23 cellular contexts compared by ENCODE assay signal in genomic region chr5:98568336-98568735, GRCh38.
"Had no signal": no experiment of that assay in that cellular context is flagged by ENCODE, and none has a peak within 500 bp of the region (broad histone marks: within the 10 kb centered on the region; RNA-seq: fewer than 3 reads in every experiment).

No MANE protein-coding gene starts in this region.

- H3K27me3 ChIP-seq: colonic mucosa, left lung, right atrium auricular region had no signal

- H3K9me3 ChIP-seq: colonic mucosa, left lung, right atrium auricular region had no signal

- H3K4me3 ChIP-seq: colonic mucosa, left lung, right atrium auricular region had no signal

- H3K27ac Mint-ChIP-seq: activated B cell treated with CpG ODN at 0.5 μM for 24 hours; activated CD4-positive, alpha-beta memory T cell treated with anti-CD3 and anti-CD28 coated beads, Interleukin-2, amount 10 ng/mL, durations not matched to agents 7 days and 5 days; activated CD8-positive, alpha-beta memory T cell treated with anti-CD3 and anti-CD28 coated beads, Interleukin-2, amount 10 ng/mL, durations not matched to agents 7 days and 5 days; activated naive CD8-positive, alpha-beta T cell; brain; endodermal cell; nephron; stimulated activated naive CD8-positive, alpha-beta T cell treated with anti-CD3 and anti-CD28 coated beads, Interleukin-15, Interleukin-2, amounts not matched to agents 100 ng/mL and 50 ng/mL, for 24 hours; T-helper 2 cell treated with Interferon-gamma antibody and Interleukin-4, amounts not matched to agents 5 μg/mL and 100 μg/mL, for 36 hours had no signal

- H3K4me1 Mint-ChIP-seq: activated B cell treated with CpG ODN at 0.5 μM for 24 hours; activated CD4-positive, alpha-beta memory T cell treated with anti-CD3 and anti-CD28 coated beads, Interleukin-2, amount 10 ng/mL, durations not matched to agents 7 days and 5 days; activated CD8-positive, alpha-beta memory T cell treated with anti-CD3 and anti-CD28 coated beads, Interleukin-2, amount 10 ng/mL, durations not matched to agents 7 days and 5 days had no signal

- DNase-seq: activated B cell treated with CpG ODN at 0.5 μM for 24 hours; activated CD4-positive, alpha-beta memory T cell treated with anti-CD3 and anti-CD28 coated beads, Interleukin-2, amount 10 ng/mL, durations not matched to agents 7 days and 5 days; activated CD4-positive, alpha-beta T cell treated with anti-CD3 and anti-CD28 coated beads for 48 hours; activated CD8-positive, alpha-beta memory T cell treated with anti-CD3 and anti-CD28 coated beads, Interleukin-2, amount 10 ng/mL, durations not matched to agents 7 days and 5 days; amniotic stem cell; central memory CD4-positive, alpha-beta T cell; colonic mucosa; endodermal cell; left lung; mammary epithelial cell; midbrain; nucleus accumbens; posterior cingulate gyrus; stimulated activated CD4-positive, alpha-beta T cell treated with anti-CD3 and anti-CD28 coated beads, Interleukin-2, amount 100 ng/mL, for 24 hours; trophoblast cell had no signal

- H3K9me3 Mint-ChIP-seq: activated CD4-positive, alpha-beta memory T cell treated with anti-CD3 and anti-CD28 coated beads, Interleukin-2, amount 10 ng/mL, durations not matched to agents 7 days and 5 days; nephron; stimulated activated naive CD8-positive, alpha-beta T cell treated with anti-CD3 and anti-CD28 coated beads, Interleukin-15, Interleukin-2, amounts not matched to agents 100 ng/mL and 50 ng/mL, for 24 hours; T-helper 2 cell treated with Interferon-gamma antibody and Interleukin-4, amounts not matched to agents 5 μg/mL and 100 μg/mL, for 36 hours had no signal

- H3K4me1 ChIP-seq: colonic mucosa, left lung, right atrium auricular region had no signal

- H3K36me3 Mint-ChIP-seq: activated CD8-positive, alpha-beta memory T cell treated with anti-CD3 and anti-CD28 coated beads, Interleukin-2, amount 10 ng/mL, durations not matched to agents 7 days and 5 days; activated naive CD8-positive, alpha-beta T cell; brain had no signal

- ATAC-seq: activated CD8-positive, alpha-beta memory T cell treated with anti-CD3 and anti-CD28 coated beads, Interleukin-2, amount 10 ng/mL, durations not matched to agents 7 days and 5 days; left lung had no signal

- H3K27me3 Mint-ChIP-seq: activated B cell treated with CpG ODN at 0.5 μM for 24 hours; activated CD4-positive, alpha-beta memory T cell treated with anti-CD3 and anti-CD28 coated beads, Interleukin-2, amount 10 ng/mL, durations not matched to agents 7 days and 5 days; activated CD8-positive, alpha-beta memory T cell treated with anti-CD3 and anti-CD28 coated beads, Interleukin-2, amount 10 ng/mL, durations not matched to agents 7 days and 5 days; brain; stimulated activated naive CD8-positive, alpha-beta T cell treated with anti-CD3 and anti-CD28 coated beads, Interleukin-15, Interleukin-2, amounts not matched to agents 100 ng/mL and 50 ng/mL, for 24 hours had no signal

- H3K4me3 Mint-ChIP-seq: activated B cell treated with CpG ODN at 0.5 μM for 24 hours; activated CD4-positive, alpha-beta memory T cell treated with anti-CD3 and anti-CD28 coated beads, Interleukin-2, amount 10 ng/mL, durations not matched to agents 7 days and 5 days; activated CD8-positive, alpha-beta memory T cell treated with anti-CD3 and anti-CD28 coated beads, Interleukin-2, amount 10 ng/mL, durations not matched to agents 7 days and 5 days; activated naive CD8-positive, alpha-beta T cell; brain; endodermal cell; nephron; stimulated activated naive CD8-positive, alpha-beta T cell treated with anti-CD3 and anti-CD28 coated beads, Interleukin-15, Interleukin-2, amounts not matched to agents 100 ng/mL and 50 ng/mL, for 24 hours; T-helper 2 cell treated with Interferon-gamma antibody and Interleukin-4, amounts not matched to agents 5 μg/mL and 100 μg/mL, for 36 hours had no signal

- H3K27ac ChIP-seq: colonic mucosa, epithelial cell of prostate, left lung, right atrium auricular region had no signal

- FAIRE-seq: keratinocyte had no signal

- H3K36me3 ChIP-seq: colonic mucosa, left lung, right atrium auricular region had no signal
